1 cellular context compared by ENCODE assay signal in the genomic region with DNA sequence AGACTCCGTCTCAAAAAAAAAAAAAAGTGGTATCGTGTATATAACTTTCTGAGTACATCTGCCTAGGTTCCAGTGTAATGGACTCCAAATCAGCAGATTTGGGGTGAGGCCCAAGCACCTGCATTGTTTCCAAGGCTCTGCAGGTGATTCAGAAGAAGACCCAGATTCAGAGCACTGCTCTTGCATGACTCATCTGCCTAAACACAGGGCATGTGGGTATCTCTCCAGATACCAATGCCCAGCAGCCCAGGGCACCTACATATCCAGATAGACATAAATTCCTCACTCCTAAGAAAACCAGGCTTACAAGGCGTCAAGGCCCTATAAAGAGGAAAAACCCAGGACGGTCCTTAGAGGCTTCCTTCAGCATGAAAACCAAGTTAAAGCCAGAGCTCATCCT.
TF ChIP-seq lines count a peak whose summit lies in the region.

No MANE protein-coding gene starts in this region.

TF ChIP-seq in WTC11, 78 proteins besides CTCF, POLR2A, EP300 and RAD21 (continued from another document):
- TF ChIP-seq, protein P1, sequence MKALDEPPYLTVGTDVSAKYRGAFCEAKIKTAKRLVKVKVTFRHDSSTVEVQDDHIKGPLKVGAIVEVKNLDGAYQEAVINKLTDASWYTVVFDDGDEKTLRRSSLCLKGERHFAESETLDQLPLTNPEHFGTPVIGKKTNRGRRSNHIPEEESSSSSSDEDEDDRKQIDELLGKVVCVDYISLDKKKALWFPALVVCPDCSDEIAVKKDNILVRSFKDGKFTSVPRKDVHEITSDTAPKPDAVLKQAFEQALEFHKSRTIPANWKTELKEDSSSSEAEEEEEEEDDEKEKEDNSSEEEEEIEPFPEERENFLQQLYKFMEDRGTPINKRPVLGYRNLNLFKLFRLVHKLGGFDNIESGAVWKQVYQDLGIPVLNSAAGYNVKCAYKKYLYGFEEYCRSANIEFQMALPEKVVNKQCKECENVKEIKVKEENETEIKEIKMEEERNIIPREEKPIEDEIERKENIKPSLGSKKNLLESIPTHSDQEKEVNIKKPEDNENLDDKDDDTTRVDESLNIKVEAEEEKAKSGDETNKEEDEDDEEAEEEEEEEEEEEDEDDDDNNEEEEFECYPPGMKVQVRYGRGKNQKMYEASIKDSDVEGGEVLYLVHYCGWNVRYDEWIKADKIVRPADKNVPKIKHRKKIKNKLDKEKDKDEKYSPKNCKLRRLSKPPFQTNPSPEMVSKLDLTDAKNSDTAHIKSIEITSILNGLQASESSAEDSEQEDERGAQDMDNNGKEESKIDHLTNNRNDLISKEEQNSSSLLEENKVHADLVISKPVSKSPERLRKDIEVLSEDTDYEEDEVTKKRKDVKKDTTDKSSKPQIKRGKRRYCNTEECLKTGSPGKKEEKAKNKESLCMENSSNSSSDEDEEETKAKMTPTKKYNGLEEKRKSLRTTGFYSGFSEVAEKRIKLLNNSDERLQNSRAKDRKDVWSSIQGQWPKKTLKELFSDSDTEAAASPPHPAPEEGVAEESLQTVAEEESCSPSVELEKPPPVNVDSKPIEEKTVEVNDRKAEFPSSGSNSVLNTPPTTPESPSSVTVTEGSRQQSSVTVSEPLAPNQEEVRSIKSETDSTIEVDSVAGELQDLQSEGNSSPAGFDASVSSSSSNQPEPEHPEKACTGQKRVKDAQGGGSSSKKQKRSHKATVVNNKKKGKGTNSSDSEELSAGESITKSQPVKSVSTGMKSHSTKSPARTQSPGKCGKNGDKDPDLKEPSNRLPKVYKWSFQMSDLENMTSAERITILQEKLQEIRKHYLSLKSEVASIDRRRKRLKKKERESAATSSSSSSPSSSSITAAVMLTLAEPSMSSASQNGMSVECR (CRISPR knock-in tag; IDR thresholded peaks at IDR 0.05; ENCODE audit: borderline replicate concordance) = no peak
- no peak for TF ChIP-seq GRHL2 (CRISPR knock-in tag; IDR thresholded peaks at IDR 0.05; ENCODE audit: insufficient replicate concordance, severe bottlenecking)
- TF ChIP-seq, protein P2, sequence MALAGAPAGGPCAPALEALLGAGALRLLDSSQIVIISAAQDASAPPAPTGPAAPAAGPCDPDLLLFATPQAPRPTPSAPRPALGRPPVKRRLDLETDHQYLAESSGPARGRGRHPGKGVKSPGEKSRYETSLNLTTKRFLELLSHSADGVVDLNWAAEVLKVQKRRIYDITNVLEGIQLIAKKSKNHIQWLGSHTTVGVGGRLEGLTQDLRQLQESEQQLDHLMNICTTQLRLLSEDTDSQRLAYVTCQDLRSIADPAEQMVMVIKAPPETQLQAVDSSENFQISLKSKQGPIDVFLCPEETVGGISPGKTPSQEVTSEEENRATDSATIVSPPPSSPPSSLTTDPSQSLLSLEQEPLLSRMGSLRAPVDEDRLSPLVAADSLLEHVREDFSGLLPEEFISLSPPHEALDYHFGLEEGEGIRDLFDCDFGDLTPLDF (CRISPR knock-in tag; IDR thresholded peaks at IDR 0.05) = no peak
- TF ChIP-seq, protein P3, sequence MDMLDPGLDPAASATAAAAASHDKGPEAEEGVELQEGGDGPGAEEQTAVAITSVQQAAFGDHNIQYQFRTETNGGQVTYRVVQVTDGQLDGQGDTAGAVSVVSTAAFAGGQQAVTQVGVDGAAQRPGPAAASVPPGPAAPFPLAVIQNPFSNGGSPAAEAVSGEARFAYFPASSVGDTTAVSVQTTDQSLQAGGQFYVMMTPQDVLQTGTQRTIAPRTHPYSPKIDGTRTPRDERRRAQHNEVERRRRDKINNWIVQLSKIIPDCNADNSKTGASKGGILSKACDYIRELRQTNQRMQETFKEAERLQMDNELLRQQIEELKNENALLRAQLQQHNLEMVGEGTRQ (CRISPR knock-in tag; IDR thresholded peaks at IDR 0.05) = no peak
- no peak for TF ChIP-seq CREM (CRISPR knock-in tag; IDR thresholded peaks at IDR 0.05)
- no peak for TF ChIP-seq MXD4 (CRISPR knock-in tag; IDR thresholded peaks at IDR 0.05; ENCODE audit: borderline replicate concordance)
- TF ChIP-seq ZNF317 (CRISPR knock-in tag; IDR thresholded peaks at IDR 0.05; ENCODE audit: borderline replicate concordance, low read depth) = no peak
- no peak for TF ChIP-seq SOX15 (CRISPR knock-in tag; IDR thresholded peaks at IDR 0.05)
- TF ChIP-seq NFATC4 (CRISPR knock-in tag; IDR thresholded peaks at IDR 0.05) = no peak
- no peak for TF ChIP-seq TP53 (CRISPR knock-in tag; IDR thresholded peaks at IDR 0.05)
- TF ChIP-seq, protein P4, sequence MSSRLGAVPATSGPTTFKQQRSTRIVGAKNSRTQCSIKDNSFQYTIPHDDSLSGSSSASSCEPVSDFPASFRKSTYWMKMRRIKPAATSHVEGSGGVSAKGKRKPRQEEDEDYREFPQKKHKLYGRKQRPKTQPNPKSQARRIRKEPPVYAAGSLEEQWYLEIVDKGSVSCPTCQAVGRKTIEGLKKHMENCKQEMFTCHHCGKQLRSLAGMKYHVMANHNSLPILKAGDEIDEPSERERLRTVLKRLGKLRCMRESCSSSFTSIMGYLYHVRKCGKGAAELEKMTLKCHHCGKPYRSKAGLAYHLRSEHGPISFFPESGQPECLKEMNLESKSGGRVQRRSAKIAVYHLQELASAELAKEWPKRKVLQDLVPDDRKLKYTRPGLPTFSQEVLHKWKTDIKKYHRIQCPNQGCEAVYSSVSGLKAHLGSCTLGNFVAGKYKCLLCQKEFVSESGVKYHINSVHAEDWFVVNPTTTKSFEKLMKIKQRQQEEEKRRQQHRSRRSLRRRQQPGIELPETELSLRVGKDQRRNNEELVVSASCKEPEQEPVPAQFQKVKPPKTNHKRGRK (CRISPR knock-in tag; IDR thresholded peaks at IDR 0.05; ENCODE audit: borderline replicate concordance) = no peak
- no peak for TF ChIP-seq ZNF396 (CRISPR knock-in tag; IDR thresholded peaks at IDR 0.05; ENCODE audit: borderline replicate concordance)
- TF ChIP-seq MYBL2 (CRISPR knock-in tag; IDR thresholded peaks at IDR 0.05) = no peak
- TF ChIP-seq EMX1 (CRISPR knock-in tag; IDR thresholded peaks at IDR 0.05) = no peak
- TF ChIP-seq, protein P5, sequence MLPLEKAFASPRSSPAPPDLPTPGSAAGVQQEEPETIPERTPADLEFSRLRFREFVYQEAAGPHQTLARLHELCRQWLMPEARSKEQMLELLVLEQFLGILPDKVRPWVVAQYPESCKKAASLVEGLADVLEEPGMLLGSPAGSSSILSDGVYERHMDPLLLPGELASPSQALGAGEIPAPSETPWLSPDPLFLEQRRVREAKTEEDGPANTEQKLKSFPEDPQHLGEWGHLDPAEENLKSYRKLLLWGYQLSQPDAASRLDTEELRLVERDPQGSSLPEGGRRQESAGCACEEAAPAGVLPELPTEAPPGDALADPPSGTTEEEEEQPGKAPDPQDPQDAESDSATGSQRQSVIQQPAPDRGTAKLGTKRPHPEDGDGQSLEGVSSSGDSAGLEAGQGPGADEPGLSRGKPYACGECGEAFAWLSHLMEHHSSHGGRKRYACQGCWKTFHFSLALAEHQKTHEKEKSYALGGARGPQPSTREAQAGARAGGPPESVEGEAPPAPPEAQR (CRISPR knock-in tag; IDR thresholded peaks at IDR 0.05) = no peak
